In the genomic region with DNA sequence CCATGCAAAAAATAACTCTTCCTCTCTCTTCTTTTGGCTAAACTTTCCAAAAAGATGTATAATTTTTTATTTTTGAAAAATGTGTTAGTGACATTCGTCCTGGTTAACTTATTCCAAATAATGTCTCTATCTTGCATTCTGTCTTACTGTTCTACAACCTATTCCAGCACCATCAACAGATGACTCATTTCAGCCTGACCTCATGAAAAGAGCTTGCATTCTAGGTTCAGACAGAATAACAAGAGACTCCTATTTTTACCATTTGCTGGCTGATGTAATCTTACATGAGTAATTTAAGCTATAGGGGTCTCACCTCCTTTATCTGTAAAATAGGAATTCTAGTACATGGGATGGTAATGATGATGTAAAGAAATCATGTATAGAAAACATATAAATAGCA, we compare ENCODE assay signal across 21 cellular contexts.
A peak's percentile ranks its signal among the peaks of the same experiment; 100 is the strongest.
DNase-seq lines count a peak whose midpoint lies in the region; ATAC-seq and TF ChIP-seq lines count a peak whose summit lies in the region.
"Had no signal": no experiment of that assay in that cellular context is flagged by ENCODE, and none has a peak within 500 bp of the region (broad histone marks: within the 10 kb centered on the region; RNA-seq: fewer than 3 reads in every experiment).

No MANE protein-coding gene starts in this region.

- H3K4me1 Mint-ChIP-seq in activated naive CD4-positive, alpha-beta T cell treated with anti-CD3 and anti-CD28 coated beads, Interleukin-2, amount 10 ng/mL, durations not matched to agents 7 days and 5 days: no peaks in the 10 kb centered on the region
- H3K4me1 Mint-ChIP-seq: CD8-positive, alpha-beta memory T cell; IgD-negative memory B cell had no signal

- H3K27me3 Mint-ChIP-seq in activated naive CD4-positive, alpha-beta T cell treated with anti-CD3 and anti-CD28 coated beads, Interleukin-2, amount 10 ng/mL, durations not matched to agents 7 days and 5 days: no peaks in the 10 kb centered on the region
- H3K27me3 Mint-ChIP-seq: CD8-positive, alpha-beta memory T cell; IgD-negative memory B cell had no signal

- peak; percentile 20 for DNase-seq in NCI-H69 (lab: John Stamatoyannopoulos, UW)
- peak; percentile 6 for DNase-seq in astrocyte of the spinal cord (ENCODE audit: low read depth, low spot score)
- DNase-seq in kidney glomerular epithelial cell (lab: John Stamatoyannopoulos, UW): peak; percentile 22
- DNase-seq in superior temporal gyrus (ENCODE audit: extremely low spot score): peak; percentile 56
- DNase-seq in NOMO-1 (lab: John Stamatoyannopoulos, UW; ENCODE audit: unreplicated experiment in 2 of 2): no peak
- no peak for DNase-seq in right atrium auricular region (ENCODE audit: low spot score)
- DNase-seq in activated naive CD4-positive, alpha-beta T cell treated with anti-CD3 and anti-CD28 coated beads, Interleukin-2, amount 10 ng/mL, durations not matched to agents 7 days and 5 days: no peak
- DNase-seq: CD8-positive, alpha-beta memory T cell; DMS 273 treated with DMSO at 0.1 percent for 48 hours; MV-4-11; NCI-H1436; NCI-H2029 treated with DMSO at 0.1 percent for 48 hours; NCI-H2227 treated with DMSO at 0.1 percent for 48 hours; NCI-H524 treated with DMSO at 0.1 percent for 48 hours; NK-92 treated with Interleukin-12 subunit alpha and Interleukin-12 subunit beta, amount 100 ng/mL, for 24 hours; PC-3; SHP77 had no signal

- H3K36me3 ChIP-seq in right atrium auricular region: no peaks in the 10 kb centered on the region
- H3K36me3 ChIP-seq: BLaER1, HAP-1 had no signal

- no peaks in the 10 kb centered on the region for H3K4me1 ChIP-seq in right atrium auricular region
- H3K4me1 ChIP-seq: BLaER1, HAP-1 had no signal

- H3K36me3 Mint-ChIP-seq in activated naive CD4-positive, alpha-beta T cell treated with anti-CD3 and anti-CD28 coated beads, Interleukin-2, amount 10 ng/mL, durations not matched to agents 7 days and 5 days: no peaks in the 10 kb centered on the region
- H3K36me3 Mint-ChIP-seq: CD8-positive, alpha-beta memory T cell; IgD-negative memory B cell had no signal

- in situ Hi-C loops in astrocyte of the spinal cord (cut with HindIII; ENCODE audit: low sequenced_read_pairs): no loop called here

- H3K4me3 Mint-ChIP-seq in activated naive CD4-positive, alpha-beta T cell treated with anti-CD3 and anti-CD28 coated beads, Interleukin-2, amount 10 ng/mL, durations not matched to agents 7 days and 5 days: no peak overlapping the region
- H3K4me3 Mint-ChIP-seq: CD8-positive, alpha-beta memory T cell; IgD-negative memory B cell had no signal

- no peak for ATAC-seq in GM18867 (IDR thresholded peaks at IDR 0.05; ENCODE audit: unreplicated experiment)
- ATAC-seq: PC-3 had no signal

- no peaks in the 10 kb centered on the region for H3K9me3 Mint-ChIP-seq in activated naive CD4-positive, alpha-beta T cell treated with anti-CD3 and anti-CD28 coated beads, Interleukin-2, amount 10 ng/mL, durations not matched to agents 7 days and 5 days

- no peak overlapping the region for H3K27ac Mint-ChIP-seq in activated naive CD4-positive, alpha-beta T cell treated with anti-CD3 and anti-CD28 coated beads, Interleukin-2, amount 10 ng/mL, durations not matched to agents 7 days and 5 days
- H3K27ac Mint-ChIP-seq: CD8-positive, alpha-beta memory T cell; IgD-negative memory B cell had no signal

- H3K4me3 ChIP-seq in astrocyte of the spinal cord (ENCODE audit: low read depth, low read length) (no peak overlapping the region), right atrium auricular region (no peak overlapping the region)
- H3K4me3 ChIP-seq: BLaER1, HAP-1 had no signal

- no peaks in the 10 kb centered on the region for H3K27me3 ChIP-seq in right atrium auricular region
- H3K27me3 ChIP-seq: BLaER1 had no signal

- no peak for TF ChIP-seq CTCF in astrocyte of the spinal cord (IDR thresholded peaks at IDR 0.05; ENCODE audit: low read depth, low read length)
- TF ChIP-seq CTCF in right atrium auricular region (IDR thresholded peaks at IDR 0.05): no peak

- CTCF ChIA-PET in activated naive CD4-positive, alpha-beta T cell treated with anti-CD3 and anti-CD28 coated beads, Interleukin-2, amount 10 ng/mL, durations not matched to agents 7 days and 5 days (lab: Charles Lee): no interaction called here

- no peak overlapping the region for H3K27ac ChIP-seq in right atrium auricular region
- H3K27ac ChIP-seq: BLaER1 had no signal

- H3K9me3 ChIP-seq in right atrium auricular region: peaks cover 0 to 11% of the 10 kb centered on the region in 2 donors
- H3K9me3 ChIP-seq: BLaER1, HAP-1 had no signal

Comparison
In these comparisons a context has a peak if more than half of its experiments do, and no peak if none do; other contexts are left out.
1. DNase-seq: peak in NCI-H69 (single experiment), astrocyte of the spinal cord (single experiment), kidney glomerular epithelial cell (single experiment) and superior temporal gyrus (single experiment); none in NOMO-1 (0 of 2), right atrium auricular region (single experiment) and activated naive CD4-positive, alpha-beta T cell treated with anti-CD3 and anti-CD28 coated beads, Interleukin-2, amount 10 ng/mL, durations not matched to agents 7 days and 5 days (single experiment).